8 cellular contexts compared by ENCODE assay signal in the genomic region with DNA sequence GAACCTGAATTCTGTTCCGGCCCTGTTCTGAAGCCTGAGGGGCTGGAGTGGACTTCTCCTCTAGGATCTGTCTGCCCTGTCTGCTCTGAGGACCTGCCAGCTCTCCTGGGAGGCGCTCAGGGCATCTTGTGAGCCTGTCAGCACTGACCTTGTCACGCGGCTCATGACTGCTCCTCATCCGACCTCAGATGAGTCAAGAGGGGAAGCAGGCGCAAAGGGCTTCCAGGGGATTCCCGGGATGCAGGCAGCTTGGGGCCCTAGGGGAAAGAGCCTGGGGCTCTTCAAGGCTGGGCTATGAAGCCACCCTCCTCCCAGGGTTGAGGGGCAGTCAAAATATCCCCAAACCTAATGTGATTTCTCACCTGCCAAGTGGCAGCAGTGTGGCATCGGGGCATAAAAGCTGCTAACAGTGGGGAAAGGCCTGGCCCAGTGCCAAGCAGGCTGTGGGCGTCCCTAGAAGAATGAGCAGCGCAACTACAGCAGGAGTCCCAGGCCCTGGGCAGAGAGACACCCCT. TPM values are rescaled to one million over a fixed set of nuclear protein-coding genes. Genes with fewer than 3 reads are reported as not detected.
DNase-seq lines count a peak whose midpoint lies in the region; ATAC-seq, FAIRE-seq and TF ChIP-seq lines count a peak whose summit lies in the region.

No MANE protein-coding gene starts in this region.

- no peaks in the 10 kb centered on the region for H3K9me3 Mint-ChIP-seq in activated CD8-positive, alpha-beta memory T cell treated with anti-CD3 and anti-CD28 coated beads, Interleukin-2, amount 10 ng/mL, durations not matched to agents 7 days and 5 days (ENCODE audit: low read depth)
- no peaks in the 10 kb centered on the region for H3K9me3 Mint-ChIP-seq in naive thymus-derived CD8-positive, alpha-beta T cell

- ATAC-seq in GM21576 (IDR thresholded peaks at IDR 0.05; ENCODE audit: unreplicated experiment), result peak; percentile 45
- ATAC-seq in activated CD8-positive, alpha-beta memory T cell treated with anti-CD3 and anti-CD28 coated beads, Interleukin-2, amount 10 ng/mL, durations not matched to agents 7 days and 5 days, result peak; percentile 62
- peak; percentile 78 to 80 for ATAC-seq in naive thymus-derived CD8-positive, alpha-beta T cell
- no peak for ATAC-seq in HG02885 (IDR thresholded peaks at IDR 0.05; ENCODE audit: poor library complexity, unreplicated experiment)

- no peaks in the 10 kb centered on the region for H3K79me2 ChIP-seq in endothelial cell of umbilical vein (ENCODE audit: control insufficient read depth, insufficient read depth, low read length)

- dilution Hi-C loops in endothelial cell of umbilical vein (cut with MboI; ENCODE audit: extremely low pct_ligation_motif_present, low sequenced_read_pairs), result no loop called here

- intact Hi-C loops in endothelial cell of umbilical vein (cut with micrococcal nuclease), result loop anchor here (1.0 kb wide), 1 partner anchor 10 kb away; no protein-coding TSS in a partner anchor

- no peaks in the 10 kb centered on the region for H3K9me1 ChIP-seq in endothelial cell of umbilical vein (replicated peaks; ENCODE audit: control insufficient read depth, extremely low read depth, insufficient read depth, low read length)

- DNase-seq in DMS53 treated with DMSO at 0.1 percent for 48 hours (lab: John Stamatoyannopoulos, UW; ENCODE audit: unreplicated experiment), result peak; percentile 21
- peak; percentile 13 for DNase-seq in NCI-H128 (lab: John Stamatoyannopoulos, UW; ENCODE audit: unreplicated experiment)
- DNase-seq in activated CD8-positive, alpha-beta memory T cell treated with anti-CD3 and anti-CD28 coated beads, Interleukin-2, amount 10 ng/mL, durations not matched to agents 7 days and 5 days, result peak; percentile 76
- DNase-seq in endothelial cell of umbilical vein (ENCODE audit: low read depth, low spot score), result peak; percentile 89
- peak; percentile 46 to 83 (median 66) for DNase-seq in naive thymus-derived CD8-positive, alpha-beta T cell
- DNase-seq in substantia nigra (lab: John Stamatoyannopoulos, UW), result peak in 28 of 49 donors; percentile 10 to 66 (median 42)

- peaks cover 33% of the 10 kb centered on the region for H3K4me1 Mint-ChIP-seq in activated CD8-positive, alpha-beta memory T cell treated with anti-CD3 and anti-CD28 coated beads, Interleukin-2, amount 10 ng/mL, durations not matched to agents 7 days and 5 days
- peaks cover 18 to 41% (median 28%) of the 10 kb centered on the region in 4 donors for H3K4me1 Mint-ChIP-seq in naive thymus-derived CD8-positive, alpha-beta T cell

- H2AFZ ChIP-seq in endothelial cell of umbilical vein (ENCODE audit: low read depth, low read length), result no peak overlapping the region

- no peaks in the 10 kb centered on the region for H3K27me3 Mint-ChIP-seq in activated CD8-positive, alpha-beta memory T cell treated with anti-CD3 and anti-CD28 coated beads, Interleukin-2, amount 10 ng/mL, durations not matched to agents 7 days and 5 days
- H3K27me3 Mint-ChIP-seq in naive thymus-derived CD8-positive, alpha-beta T cell, result no peaks in the 10 kb centered on the region

- no peak for TF ChIP-seq POLR2A in endothelial cell of umbilical vein (IDR thresholded peaks at IDR 0.05; ENCODE audit: low read depth, low read length)

- no peaks in the 10 kb centered on the region for H3K27me3 ChIP-seq in endothelial cell of umbilical vein (ENCODE audit: control insufficient read depth in 2 of 2, insufficient read depth in 2 of 2, low read length in 2 of 2)

- CTCF ChIA-PET in activated CD8-positive, alpha-beta memory T cell treated with anti-CD3 and anti-CD28 coated beads, Interleukin-2, amount 10 ng/mL, durations not matched to agents 7 days and 5 days (lab: Charles Lee), result interaction anchor here (1.0 to 6.4 kb wide), 5 partner anchors 10 to 154 kb away, joined by 3 to 56 read pairs (median 5); no protein-coding TSS in a partner anchor
- CTCF ChIA-PET in endothelial cell of umbilical vein (lab: Charles Lee), result interaction anchor here (0.8 to 1.5 kb wide), 6 partner anchors 10 to 47 kb away, joined by 3 to 4 read pairs (median 4); no protein-coding TSS in a partner anchor

- BruUV-seq in endothelial cell of umbilical vein (replicated peaks; lab: Mats Ljungman, UMichigan), result no TSS peak

- FAIRE-seq in endothelial cell of umbilical vein (lab: Jason Lieb, UNC), result peak; percentile 85

- no peak for TF ChIP-seq CTCF in endothelial cell of umbilical vein (IDR thresholded peaks at IDR 0.05; ENCODE audit: extremely low read depth in 1 of 2, insufficient read depth in 1 of 2, low read depth in 1 of 2, low read length in 2 of 2)

- H3K27ac ChIP-seq in endothelial cell of umbilical vein (ENCODE audit: insufficient read depth, low read depth, low read length) (peak overlapping the region; percentile 74), substantia nigra (ENCODE audit: low read depth, low read length, poor library complexity, severe bottlenecking) (peak overlapping the region; percentile 26)

- peak overlapping the region; percentile 91 for H3K27ac Mint-ChIP-seq in activated CD8-positive, alpha-beta memory T cell treated with anti-CD3 and anti-CD28 coated beads, Interleukin-2, amount 10 ng/mL, durations not matched to agents 7 days and 5 days
- H3K27ac Mint-ChIP-seq in naive thymus-derived CD8-positive, alpha-beta T cell, result peak overlapping the region in 6 of 10 donors; percentile 23 to 95 (median 80)

- H3K4me2 ChIP-seq in endothelial cell of umbilical vein (ENCODE audit: insufficient read depth, low read length), result no peak overlapping the region

- H3K9ac ChIP-seq in endothelial cell of umbilical vein (replicated peaks; ENCODE audit: extremely low read depth, insufficient read depth, low read length), result peak overlapping the region; percentile 55

- H4K20me1 ChIP-seq in endothelial cell of umbilical vein (replicated peaks; ENCODE audit: control insufficient read depth, extremely low read depth, insufficient read depth, low read length), result no peaks in the 10 kb centered on the region

- H3K36me3 Mint-ChIP-seq in activated CD8-positive, alpha-beta memory T cell treated with anti-CD3 and anti-CD28 coated beads, Interleukin-2, amount 10 ng/mL, durations not matched to agents 7 days and 5 days, result no peaks in the 10 kb centered on the region
- no peaks in the 10 kb centered on the region for H3K36me3 Mint-ChIP-seq in naive thymus-derived CD8-positive, alpha-beta T cell

- no peak overlapping the region for H3K4me3 Mint-ChIP-seq in activated CD8-positive, alpha-beta memory T cell treated with anti-CD3 and anti-CD28 coated beads, Interleukin-2, amount 10 ng/mL, durations not matched to agents 7 days and 5 days
- H3K4me3 Mint-ChIP-seq in naive thymus-derived CD8-positive, alpha-beta T cell, result peak overlapping the region in 6 of 10 donors; percentile 5 to 81 (median 50)

- peaks cover 18% of the 10 kb centered on the region for H3K4me1 ChIP-seq in endothelial cell of umbilical vein (ENCODE audit: control insufficient read depth, extremely low read depth, insufficient read depth, low read length)

- POLR2A ChIA-PET in endothelial cell of umbilical vein (lab: Charles Lee), result interaction anchor here (0.8 kb wide), 1 partner anchor 20 kb away, joined by 3 read pairs; no protein-coding TSS in a partner anchor
- POLR2A ChIA-PET in naive thymus-derived CD8-positive, alpha-beta T cell (lab: Charles Lee), result interaction anchor here (4.6 kb wide), 1 partner anchor 10 kb away, joined by 32 read pairs; no protein-coding TSS in a partner anchor

- H3K9me3 ChIP-seq in endothelial cell of umbilical vein (replicated peaks; ENCODE audit: control insufficient read depth, insufficient read depth, low read length), result no peaks in the 10 kb centered on the region

- H3K4me3 ChIP-seq in endothelial cell of umbilical vein (replicated peaks in 1 of 3; ENCODE audit: insufficient read depth in 1 of 3, low read depth in 1 of 3, low read length in 3 of 3), result no peak overlapping the region

- H3K36me3 ChIP-seq in endothelial cell of umbilical vein (ENCODE audit: control insufficient read depth in 2 of 2, extremely low read depth in 1 of 2, insufficient read depth in 2 of 2, low read length in 2 of 2), result no peaks in the 10 kb centered on the region

RNA-seq across cellular contexts. Expression of a gene that starts 27.6 kb away (rescaled TPM):
- 10 to 100 TPM; 13.4 to 24.4 TPM for total RNA-seq in activated CD8-positive, alpha-beta memory T cell treated with anti-CD3 and anti-CD28 coated beads, Interleukin-2, amount 10 ng/mL, durations not matched to agents 7 days and 5 days
- total RNA-seq in endothelial cell of umbilical vein, result 2.4 and 2.6 TPM in 2 replicates
- 1.8 and 2.0 TPM in 2 replicates for polyA plus RNA-seq in endothelial cell of umbilical vein
- 1.4 and 1.9 TPM in 2 replicates for polyA plus RNA-seq in endothelial cell of umbilical vein (2011; cell fraction: cytosol; rRNA removed)
- polyA plus RNA-seq in endothelial cell of umbilical vein (2011; cell fraction: nucleus; rRNA removed), result 4.1 and 5.6 TPM in 2 replicates
- polyA plus RNA-seq in endothelial cell of umbilical vein (2012), result 1.9 and 2.4 TPM in 2 replicates
- 3.2 and 3.3 TPM in 2 replicates for polyA minus RNA-seq in endothelial cell of umbilical vein
- not detected for polyA minus RNA-seq in endothelial cell of umbilical vein (2011; cell fraction: cytosol; rRNA and poly(A)+ RNA removed)
- polyA minus RNA-seq in endothelial cell of umbilical vein (2011; cell fraction: nucleus; rRNA and poly(A)+ RNA removed), result 4.1 and 5.7 TPM in 2 replicates
- 1 to 10 TPM; 5.4 to 6.0 TPM for total RNA-seq in naive thymus-derived CD8-positive, alpha-beta T cell
- polyA plus RNA-seq in naive thymus-derived CD8-positive, alpha-beta T cell, result 1 to 10 TPM in 2 of 3 donors, under 1 TPM in 1; 0.06 to 2.2 (median 1.3) TPM

RNA-seq across cellular contexts. Expression of a gene that starts 42.3 kb away (rescaled TPM):
- total RNA-seq in activated CD8-positive, alpha-beta memory T cell treated with anti-CD3 and anti-CD28 coated beads, Interleukin-2, amount 10 ng/mL, durations not matched to agents 7 days and 5 days, result 10 to 100 TPM; 27.8 to 28.4 TPM
- 20.7 and 24.9 TPM in 2 replicates for total RNA-seq in endothelial cell of umbilical vein
- polyA plus RNA-seq in endothelial cell of umbilical vein, result 21.9 and 23.9 TPM in 2 replicates
- polyA plus RNA-seq in endothelial cell of umbilical vein (2011; cell fraction: cytosol; rRNA removed), result 17.5 and 20.2 TPM in 2 replicates
- polyA plus RNA-seq in endothelial cell of umbilical vein (2011; cell fraction: nucleus; rRNA removed), result 18.5 and 19.2 TPM in 2 replicates
- 15.5 and 18.0 TPM in 2 replicates for polyA plus RNA-seq in endothelial cell of umbilical vein (2012)
- 22.7 and 24.0 TPM in 2 replicates for polyA minus RNA-seq in endothelial cell of umbilical vein
- polyA minus RNA-seq in endothelial cell of umbilical vein (2011; cell fraction: cytosol; rRNA and poly(A)+ RNA removed), result 0.82 TPM
- 9.4 and 10.0 TPM in 2 replicates for polyA minus RNA-seq in endothelial cell of umbilical vein (2011; cell fraction: nucleus; rRNA and poly(A)+ RNA removed)
- 1 to 10 TPM; 8.6 TPM for total RNA-seq in naive thymus-derived CD8-positive, alpha-beta T cell
- 10 to 100 TPM in 2 of 3 donors, 1 to 10 TPM in 1; 8.9 to 19.3 (median 12.0) TPM for polyA plus RNA-seq in naive thymus-derived CD8-positive, alpha-beta T cell

RNA-seq across cellular contexts. Expression of a gene that starts 58.6 kb away (rescaled TPM):
- total RNA-seq in activated CD8-positive, alpha-beta memory T cell treated with anti-CD3 and anti-CD28 coated beads, Interleukin-2, amount 10 ng/mL, durations not matched to agents 7 days and 5 days, result 10 to 100 TPM; 59.5 to 85.5 TPM
- total RNA-seq in endothelial cell of umbilical vein, result 45.4 and 52.7 TPM in 2 replicates
- 18.6 and 23.0 TPM in 2 replicates for polyA plus RNA-seq in endothelial cell of umbilical vein
- 7.8 and 18.1 TPM in 2 replicates for polyA plus RNA-seq in endothelial cell of umbilical vein (2011; cell fraction: cytosol; rRNA removed)
- 83.1 and 118 TPM in 2 replicates for polyA plus RNA-seq in endothelial cell of umbilical vein (2011; cell fraction: nucleus; rRNA removed)
- 5.3 and 10.0 TPM in 2 replicates for polyA plus RNA-seq in endothelial cell of umbilical vein (2012)
- 14.0 and 14.9 TPM in 2 replicates for polyA minus RNA-seq in endothelial cell of umbilical vein
- polyA minus RNA-seq in endothelial cell of umbilical vein (2011; cell fraction: cytosol; rRNA and poly(A)+ RNA removed), result 12.5 TPM
- polyA minus RNA-seq in endothelial cell of umbilical vein (2011; cell fraction: nucleus; rRNA and poly(A)+ RNA removed), result 19.1 and 19.6 TPM in 2 replicates
- total RNA-seq in naive thymus-derived CD8-positive, alpha-beta T cell, result under 1 TPM in 1 of 2 experiments, not detected in 1; 0.52 TPM
- under 1 TPM in 2 of 3 donors, not detected in 1; 0.15 to 0.68 TPM for polyA plus RNA-seq in naive thymus-derived CD8-positive, alpha-beta T cell

Comparison
In these comparisons a context has a peak if more than half of its experiments do, and no peak if none do; other contexts are left out.
1. DNase-seq: peak in every context shown above with its lines; median percentile 89 in endothelial cell of umbilical vein; 76 in activated CD8-positive, alpha-beta memory T cell treated with anti-CD3 and anti-CD28 coated beads, Interleukin-2, amount 10 ng/mL, durations not matched to agents 7 days and 5 days; 66 in naive thymus-derived CD8-positive, alpha-beta T cell; 42 in substantia nigra; 21 in DMS53 treated with DMSO at 0.1 percent for 48 hours; 13 in NCI-H128.
2. RNA of a gene that starts 58.6 kb away (total RNA-seq): 59.5 to 85.5 TPM in activated CD8-positive, alpha-beta memory T cell treated with anti-CD3 and anti-CD28 coated beads, Interleukin-2, amount 10 ng/mL, durations not matched to agents 7 days and 5 days and 45.4 to 52.7 TPM in endothelial cell of umbilical vein; 0.52 TPM in naive thymus-derived CD8-positive, alpha-beta T cell; every median in the first group is over 10 times any median in the second.